16 cellular contexts compared by ENCODE assay signal in genomic region chr13:79434578-79434977, GRCh38. TPM values are rescaled to one million over a fixed set of nuclear protein-coding genes. Genes with fewer than 3 reads are reported as not detected.
DNase-seq lines count a peak whose midpoint lies in the region; TF ChIP-seq lines count a peak whose summit lies in the region.
"Had no signal": no experiment of that assay in that cellular context is flagged by ENCODE, and none has a peak within 500 bp of the region (broad histone marks: within the 10 kb centered on the region; RNA-seq: fewer than 3 reads in every experiment).

No MANE protein-coding gene starts in this region.

- peak overlapping the region; percentile 0 for H3K27ac Mint-ChIP-seq in activated CD4-positive, alpha-beta memory T cell treated with anti-CD3 and anti-CD28 coated beads for 36 hours
- H3K27ac Mint-ChIP-seq in activated CD4-positive, alpha-beta memory T cell treated with anti-CD3 and anti-CD28 coated beads, Interleukin-2, amount 10 ng/mL, durations not matched to agents 7 days and 5 days = no peak overlapping the region
- H3K27ac Mint-ChIP-seq in Calu3 (ENCODE audit: unreplicated experiment) = no peak overlapping the region
- H3K27ac Mint-ChIP-seq: activated naive CD4-positive, alpha-beta T cell treated with anti-CD3 and anti-CD28 coated beads, Interleukin-2, amount 10 ng/mL, durations not matched to agents 7 days and 5 days; naive thymus-derived CD8-positive, alpha-beta T cell had no signal

- no peaks in the 10 kb centered on the region for H3K36me3 Mint-ChIP-seq in activated CD4-positive, alpha-beta memory T cell treated with anti-CD3 and anti-CD28 coated beads for 36 hours
- H3K36me3 Mint-ChIP-seq in activated CD4-positive, alpha-beta memory T cell treated with anti-CD3 and anti-CD28 coated beads, Interleukin-2, amount 10 ng/mL, durations not matched to agents 7 days and 5 days (ENCODE audit: low read depth) = peaks cover 5% of the 10 kb centered on the region
- H3K36me3 Mint-ChIP-seq in Calu3 (ENCODE audit: insufficient read depth, unreplicated experiment) = no peaks in the 10 kb centered on the region
- H3K36me3 Mint-ChIP-seq: activated naive CD4-positive, alpha-beta T cell treated with anti-CD3 and anti-CD28 coated beads, Interleukin-2, amount 10 ng/mL, durations not matched to agents 7 days and 5 days; naive thymus-derived CD8-positive, alpha-beta T cell had no signal

- TF ChIP-seq CTCF in adrenal gland (IDR thresholded peaks at IDR 0.05) (no peak), foreskin fibroblast (IDR thresholded peaks at IDR 0.05; ENCODE audit: low read depth, low read length) (no peak), Calu3 (IDR thresholded peaks at IDR 0.05; ENCODE audit: unreplicated experiment) (no peak)

- CTCF ChIA-PET in activated CD4-positive, alpha-beta memory T cell treated with anti-CD3 and anti-CD28 coated beads for 36 hours (lab: Charles Lee) = interaction anchor here (0.9 kb wide), 1 partner anchor 10 kb away, joined by 3 read pairs; no protein-coding TSS in a partner anchor
- CTCF ChIA-PET in activated CD4-positive, alpha-beta memory T cell treated with anti-CD3 and anti-CD28 coated beads, Interleukin-2, amount 10 ng/mL, durations not matched to agents 7 days and 5 days (lab: Charles Lee) = no interaction called here
- CTCF ChIA-PET in Calu3 (lab: Charles Lee) = no interaction called here

- intact Hi-C loops in activated CD4-positive, alpha-beta memory T cell treated with anti-CD3 and anti-CD28 coated beads for 36 hours (cut with micrococcal nuclease) = no loop called here
- intact Hi-C loops in adrenal gland (cut with DNase I) = loop anchor here in 1 of 2 donors (10.0 kb wide), 1 partner anchor 100 kb away; no protein-coding TSS in a partner anchor
- intact Hi-C loops in Calu3 (cut with micrococcal nuclease; ENCODE audit: unreplicated experiment) = no loop called here

- H3K4me3 Mint-ChIP-seq in activated CD4-positive, alpha-beta memory T cell treated with anti-CD3 and anti-CD28 coated beads for 36 hours = no peak overlapping the region
- H3K4me3 Mint-ChIP-seq in activated CD4-positive, alpha-beta memory T cell treated with anti-CD3 and anti-CD28 coated beads, Interleukin-2, amount 10 ng/mL, durations not matched to agents 7 days and 5 days = no peak overlapping the region
- no peak overlapping the region for H3K4me3 Mint-ChIP-seq in Calu3 (ENCODE audit: low read depth, unreplicated experiment)
- H3K4me3 Mint-ChIP-seq: activated naive CD4-positive, alpha-beta T cell treated with anti-CD3 and anti-CD28 coated beads, Interleukin-2, amount 10 ng/mL, durations not matched to agents 7 days and 5 days; naive thymus-derived CD8-positive, alpha-beta T cell had no signal

- 30 to 43% (median 39%) methylated on average over 1 of the region's 1 CpG for WGBS in adrenal gland, 4 donors

- H3K9me3 ChIP-seq in adrenal gland (replicated peaks in 1 of 3) = no peaks in the 10 kb centered on the region

- no peaks in the 10 kb centered on the region for H3K27me3 ChIP-seq in adrenal gland

- H3K4me3 ChIP-seq in adrenal gland (no peak overlapping the region), foreskin fibroblast (ENCODE audit: low read depth in 1 of 2, low read length in 2 of 2) (no peak overlapping the region)
- H3K4me3 ChIP-seq: left ventricle myocardium inferior had no signal

- no peak for TF ChIP-seq POLR2A in adrenal gland (IDR thresholded peaks at IDR 0.05)

- DNase-seq in activated CD4-positive, alpha-beta memory T cell treated with anti-CD3 and anti-CD28 coated beads for 36 hours = no peak
- DNase-seq in activated CD4-positive, alpha-beta memory T cell treated with anti-CD3 and anti-CD28 coated beads, Interleukin-2, amount 10 ng/mL, durations not matched to agents 7 days and 5 days = no peak
- peak in 5 of 7 donors; percentile 19 to 43 (median 38) for DNase-seq in adrenal gland
- DNase-seq in foreskin fibroblast = peak; percentile 46 to 59
- DNase-seq in Calu3 = no peak
- DNase-seq in NCI-H1417 (lab: John Stamatoyannopoulos, UW) = no peak
- no peak for DNase-seq in NCI-H526 treated with DMSO at 0.1 percent for 48 hours (lab: John Stamatoyannopoulos, UW)
- DNase-seq in DMS53 (lab: John Stamatoyannopoulos, UW) = no peak
- DNase-seq: activated naive CD4-positive, alpha-beta T cell treated with anti-CD3 and anti-CD28 coated beads, Interleukin-2, amount 10 ng/mL, durations not matched to agents 7 days and 5 days; cerebellar nuclear complex; left ventricle myocardium inferior; naive thymus-derived CD8-positive, alpha-beta T cell; NCI-H1105; stimulated activated CD4-positive, alpha-beta T cell treated with anti-CD3 and anti-CD28 coated beads, Interleukin-2, amount 100 ng/mL, for 24 hours; trophoblast cell had no signal

- peaks cover 0 to 7% of the 10 kb centered on the region in 2 donors for H3K4me1 ChIP-seq in adrenal gland (replicated peaks in 1 of 2)

- BruUV-seq in Calu3 (replicated peaks; lab: Mats Ljungman, UMichigan) = no TSS peak

- H3K4me1 Mint-ChIP-seq in activated CD4-positive, alpha-beta memory T cell treated with anti-CD3 and anti-CD28 coated beads for 36 hours (ENCODE audit: low read depth) = peaks cover 19% of the 10 kb centered on the region
- H3K4me1 Mint-ChIP-seq in activated CD4-positive, alpha-beta memory T cell treated with anti-CD3 and anti-CD28 coated beads, Interleukin-2, amount 10 ng/mL, durations not matched to agents 7 days and 5 days = peaks cover 2% of the 10 kb centered on the region
- peaks cover 6% of the 10 kb centered on the region for H3K4me1 Mint-ChIP-seq in Calu3 (ENCODE audit: low read depth, unreplicated experiment)
- H3K4me1 Mint-ChIP-seq: activated naive CD4-positive, alpha-beta T cell treated with anti-CD3 and anti-CD28 coated beads, Interleukin-2, amount 10 ng/mL, durations not matched to agents 7 days and 5 days; naive thymus-derived CD8-positive, alpha-beta T cell had no signal

- H3K27me3 Mint-ChIP-seq in activated CD4-positive, alpha-beta memory T cell treated with anti-CD3 and anti-CD28 coated beads for 36 hours = no peaks in the 10 kb centered on the region
- H3K27me3 Mint-ChIP-seq in activated CD4-positive, alpha-beta memory T cell treated with anti-CD3 and anti-CD28 coated beads, Interleukin-2, amount 10 ng/mL, durations not matched to agents 7 days and 5 days = no peaks in the 10 kb centered on the region
- H3K27me3 Mint-ChIP-seq in Calu3 (ENCODE audit: unreplicated experiment) = no peaks in the 10 kb centered on the region
- H3K27me3 Mint-ChIP-seq: activated naive CD4-positive, alpha-beta T cell treated with anti-CD3 and anti-CD28 coated beads, Interleukin-2, amount 10 ng/mL, durations not matched to agents 7 days and 5 days; naive thymus-derived CD8-positive, alpha-beta T cell had no signal

- H3K36me3 ChIP-seq in adrenal gland (replicated peaks in 1 of 2) = no peaks in the 10 kb centered on the region
- H3K36me3 ChIP-seq: left ventricle myocardium inferior had no signal

- POLR2A ChIA-PET in activated CD4-positive, alpha-beta memory T cell treated with anti-CD3 and anti-CD28 coated beads for 36 hours (lab: Charles Lee) = interaction anchor here (0.9 to 1.3 kb wide), 2 partner anchors 47 to 50 kb away, joined by 4 to 5 read pairs; partner anchors contain the start of gene NDFIP2
- POLR2A ChIA-PET in activated CD4-positive, alpha-beta memory T cell treated with anti-CD3 and anti-CD28 coated beads, Interleukin-2, amount 10 ng/mL, durations not matched to agents 7 days and 5 days (lab: Charles Lee) = no interaction called here

- H3K27ac ChIP-seq in adrenal gland = peak overlapping the region in 2 of 5 donors; percentile 28 to 56
- H3K27ac ChIP-seq: epithelial cell of prostate, left ventricle myocardium inferior had no signal

- no peaks in the 10 kb centered on the region for H3K9me3 Mint-ChIP-seq in activated CD4-positive, alpha-beta memory T cell treated with anti-CD3 and anti-CD28 coated beads for 36 hours
- no peaks in the 10 kb centered on the region for H3K9me3 Mint-ChIP-seq in activated CD4-positive, alpha-beta memory T cell treated with anti-CD3 and anti-CD28 coated beads, Interleukin-2, amount 10 ng/mL, durations not matched to agents 7 days and 5 days
- no peaks in the 10 kb centered on the region for H3K9me3 Mint-ChIP-seq in Calu3 (ENCODE audit: low read depth, unreplicated experiment)
- H3K9me3 Mint-ChIP-seq: activated naive CD4-positive, alpha-beta T cell treated with anti-CD3 and anti-CD28 coated beads, Interleukin-2, amount 10 ng/mL, durations not matched to agents 7 days and 5 days; naive thymus-derived CD8-positive, alpha-beta T cell had no signal

RNA-seq across cellular contexts. Expression of gene RBM26, which starts 28.5 kb away (rescaled TPM):
- 10 to 100 TPM; 54.8 to 57.7 TPM for total RNA-seq in activated CD4-positive, alpha-beta memory T cell treated with anti-CD3 and anti-CD28 coated beads for 36 hours
- total RNA-seq in activated CD4-positive, alpha-beta memory T cell treated with anti-CD3 and anti-CD28 coated beads, Interleukin-2, amount 10 ng/mL, durations not matched to agents 7 days and 5 days = 10 to 100 TPM; 51.1 to 52.0 TPM
- total RNA-seq in adrenal gland (10 to 100 TPM; 18.7 to 50.2 (median 38.4) TPM), Calu3 (2022) (18.9 and 19.2 TPM in 2 replicates)
- polyA plus RNA-seq in adrenal gland = 10 to 100 TPM; 31.2 to 62.5 (median 54.5) TPM

RNA-seq across cellular contexts. Expression of gene NDFIP2, which starts 46.4 kb away (rescaled TPM):
- total RNA-seq in activated CD4-positive, alpha-beta memory T cell treated with anti-CD3 and anti-CD28 coated beads for 36 hours = 100 to 1,000 TPM; 175 to 178 TPM
- 10 to 100 TPM; 49.6 to 53.2 TPM for total RNA-seq in activated CD4-positive, alpha-beta memory T cell treated with anti-CD3 and anti-CD28 coated beads, Interleukin-2, amount 10 ng/mL, durations not matched to agents 7 days and 5 days
- 10 to 100 TPM; 16.4 to 52.2 (median 38.9) TPM for total RNA-seq in adrenal gland
- polyA plus RNA-seq in adrenal gland = 10 to 100 TPM in 1 of 3 donors, 1 to 10 TPM in 2; 5.2 to 50.7 (median 9.3) TPM
- total RNA-seq in Calu3 (2022) = 25.9 and 26.7 TPM in 2 replicates

Comparison
In these comparisons a context has a peak if more than half of its experiments do, and no peak if none do; other contexts are left out.
1. DNase-seq: peak in adrenal gland (5 of 7) and foreskin fibroblast (2 of 2); none in activated CD4-positive, alpha-beta memory T cell treated with anti-CD3 and anti-CD28 coated beads for 36 hours (single experiment), activated CD4-positive, alpha-beta memory T cell treated with anti-CD3 and anti-CD28 coated beads, Interleukin-2, amount 10 ng/mL, durations not matched to agents 7 days and 5 days (single experiment), Calu3 (single experiment), NCI-H1417 (0 of 3), NCI-H526 treated with DMSO at 0.1 percent for 48 hours (single experiment) and DMS53 (single experiment).